In genomic region chr19:3626473-3627350, GRCh38 we compare ENCODE assay signal across 8 cellular contexts. TPM values are rescaled to one million over a fixed set of nuclear protein-coding genes. Genes with fewer than 3 reads are reported as not detected.
DNase-seq lines count a peak whose midpoint lies in the region; ATAC-seq and TF ChIP-seq lines count a peak whose summit lies in the region.

TSS of gene CACTIN (minus strand) at chr19:3626790. CDS start at chr19:3626762, 28 bp downstream.

- H3K27me3 ChIP-seq in PC-3 (ENCODE audit: low read length) (no peaks in the 10 kb centered on the region), mononuclear cell (ENCODE audit: insufficient read depth, low read length) (no peaks in the 10 kb centered on the region)

- H3K9ac ChIP-seq in PC-3 (ENCODE audit: low read length): peak within 1 kb of the TSS; percentile 85

- peak within 1 kb of the TSS; percentile 98 for H3K4me3 ChIP-seq in PC-3 (ENCODE audit: low read length)
- H3K4me3 ChIP-seq in epithelial cell of esophagus (ENCODE audit: low read length): peak within 1 kb of the TSS; percentile 96
- H3K4me3 ChIP-seq in mononuclear cell (ENCODE audit: low read length): peak within 1 kb of the TSS; percentile 97

- no peaks in the 10 kb centered on the region for H4K20me1 ChIP-seq in PC-3 (ENCODE audit: low read length)

- CTCF ChIA-PET in PC-3 (lab: Charles Lee): no interaction called here

- peak within 1 kb of the TSS; percentile 56 for H2AFZ ChIP-seq in PC-3 (ENCODE audit: low read length)

- H3K4me2 ChIP-seq in PC-3 (ENCODE audit: low read length): peak within 1 kb of the TSS; percentile 96

- no peaks in the 10 kb centered on the region for H3F3A ChIP-seq in PC-3 (ENCODE audit: low read length, unreplicated experiment)

- DNase-seq in D341Med (ENCODE audit: low spot score) (peak; percentile 100), PC-3 (peak; percentile 95), activated T-cell treated with anti-CD3 and anti-CD28 coated beads for 48 hours (ENCODE audit: low read depth) (peak; percentile 98), epithelial cell of esophagus (ENCODE audit: low read depth) (peak; percentile 98)
- peak; percentile 96 to 98 for DNase-seq in stimulated activated CD8-positive, alpha-beta memory T cell treated with anti-CD3 and anti-CD28 coated beads, Interleukin-4, amount 100 ng/mL, for 1 hour (ENCODE audit: low read depth in 2 of 2, low spot score in 1 of 2)

- peaks cover 27% of the 10 kb centered on the region for H3K79me2 ChIP-seq in PC-3 (ENCODE audit: low read length)

- H3K4me1 ChIP-seq in PC-3 (ENCODE audit: insufficient read depth, low read length): peaks cover 5% of the 10 kb centered on the region; the same call in 1 of the 2 replicates
- H3K4me1 ChIP-seq in mononuclear cell (ENCODE audit: insufficient read depth, low read length): peaks cover 21% of the 10 kb centered on the region

- TF ChIP-seq EP300 in Ishikawa (IDR thresholded peaks at IDR 0.05; ENCODE audit: borderline replicate concordance): no peak

- H3K9me2 ChIP-seq in PC-3 (replicated peaks; ENCODE audit: low read length): no peaks in the 10 kb centered on the region

- peak within 1 kb of the TSS; percentile 60 for H3K27ac ChIP-seq in PC-3 (ENCODE audit: low read length)

- H3K9me3 ChIP-seq in PC-3 (ENCODE audit: low read length) (no peaks in the 10 kb centered on the region), mononuclear cell (ENCODE audit: low read depth, low read length) (no peaks in the 10 kb centered on the region)

- intact Hi-C loops in PC-3 (cut with micrococcal nuclease): no loop called here

- ATAC-seq in GM21528 (IDR thresholded peaks at IDR 0.05; ENCODE audit: low FRiP score, unreplicated experiment) (peak; percentile 76), PC-3 (peak; percentile 96)

- no TSS peak for BruUV-seq in PC-3 (replicated peaks; lab: Mats Ljungman, UMichigan)

- TF ChIP-seq RAD21 in Ishikawa (IDR thresholded peaks at IDR 0.05; ENCODE audit: low read depth): no peak

- POLR2A ChIA-PET in PC-3 (lab: Charles Lee; ENCODE audit: unreplicated experiment): interaction anchor here (0.5 kb wide), 1 partner anchor 206 kb away, joined by 3 read pairs; no protein-coding TSS in a partner anchor

- TF ChIP-seq CTCF in PC-3 (conservative IDR thresholded peaks at IDR 0.05; ENCODE audit: low read depth, low read length): no peak
- TF ChIP-seq CTCF in epithelial cell of esophagus (IDR thresholded peaks at IDR 0.05; ENCODE audit: insufficient read depth, low read depth, low read length, missing control alignments): no peak

- no peaks in the 10 kb centered on the region for H3K36me3 ChIP-seq in PC-3 (ENCODE audit: low read depth, low read length)

TF ChIP-seq in Ishikawa, 13 proteins besides CTCF, POLR2A, EP300 and RAD21:
- TF ChIP-seq ZBTB7A (IDR thresholded peaks at IDR 0.05; ENCODE audit: low read depth) (no peak), EGR1 (IDR thresholded peaks at IDR 0.05) (peak; percentile 76), YY1 (IDR thresholded peaks at IDR 0.05; ENCODE audit: low read depth) (peak; percentile 69), TAF1 (IDR thresholded peaks at IDR 0.05; ENCODE audit: low read depth) (peak; percentile 68), FOXM1 (IDR thresholded peaks at IDR 0.05; ENCODE audit: borderline replicate concordance, low read depth) (0 out of 2 replicates have a peak, but pooled peaks have one; percentile 42), MAX (IDR thresholded peaks at IDR 0.05) (peak; percentile 71; the same call in 1 of the 2 replicates), USF1 (IDR thresholded peaks at IDR 0.05) (0 out of 2 replicates have a peak, but pooled peaks have one; percentile 12), NFIC (IDR thresholded peaks at IDR 0.05) (no peak; the same call in 1 of the 2 replicates), TCF12 (IDR thresholded peaks at IDR 0.05; ENCODE audit: low read depth) (peak; percentile 67)

RNA-seq across cellular contexts. Expression of gene CACTIN, which starts in this region (rescaled TPM):
- total RNA-seq in PC-3 (2014; rRNA removed) (47.8 and 51.3 TPM in 2 replicates), mononuclear cell (12.2 TPM)

Comparison
In these comparisons a context has a peak if more than half of its experiments do, and no peak if none do; other contexts are left out.
1. Peak in every context shown above with its lines: DNase-seq, ATAC-seq, H3K4me3 ChIP-seq and H3K27ac ChIP-seq.